Comparison of ENCODE assay signal across 8 cellular contexts in the genomic region with DNA sequence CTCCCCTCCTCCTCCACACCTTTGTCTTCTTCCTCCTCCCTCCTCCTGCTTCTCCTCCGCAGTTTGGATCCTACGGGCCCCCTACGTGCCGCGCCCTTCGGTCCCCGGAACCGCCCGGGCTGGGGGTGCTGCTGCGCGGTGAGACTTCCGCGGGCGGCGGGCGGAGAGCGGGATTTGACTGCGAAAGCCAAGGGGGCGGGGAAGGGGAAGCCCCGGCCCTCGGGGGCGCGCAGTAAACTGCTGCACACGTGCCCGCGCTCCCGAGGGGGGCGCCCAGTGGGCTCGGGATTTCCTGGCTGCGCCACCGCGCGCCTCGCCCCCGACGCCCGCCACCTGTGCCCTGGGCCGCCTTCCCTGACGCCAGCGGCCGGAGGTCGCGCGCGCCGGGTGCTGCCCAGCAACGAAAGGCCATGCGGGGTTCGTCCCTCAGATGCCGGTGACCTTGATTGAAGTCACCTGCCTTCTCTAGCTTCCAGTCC. TPM values are rescaled to one million over a fixed set of nuclear protein-coding genes. Genes with fewer than 3 reads are reported as not detected.
DNase-seq lines count a peak whose midpoint lies in the region; FAIRE-seq and TF ChIP-seq lines count a peak whose summit lies in the region.

No MANE protein-coding gene starts in this region.

- whole genome bisulfite sequencing in mesodermal cell (ENCODE audit: insufficient coverage in 2 of 2), 2 experiments, result 0% methylated on average over 30 to 38 of the region's 50 CpGs

- no peaks in the 10 kb centered on the region for H3K9me3 Mint-ChIP-seq in activated T-helper 2 cell treated with anti-CD3 and anti-CD28 coated beads, Interferon-gamma antibody, Interleukin-2, Interleukin-4, amounts not matched to agents 10 μg/mL and 5 μg/mL and 100 μg/mL, durations not matched to agents 14 hours and 24 hours and 36 hours

- no peak for TF ChIP-seq POLR2A in H54 (IDR thresholded peaks at IDR 0.05; ENCODE audit: low read depth, low read length)

- H3K4me3 Mint-ChIP-seq in activated T-helper 2 cell treated with anti-CD3 and anti-CD28 coated beads, Interferon-gamma antibody, Interleukin-2, Interleukin-4, amounts not matched to agents 10 μg/mL and 5 μg/mL and 100 μg/mL, durations not matched to agents 14 hours and 24 hours and 36 hours (ENCODE audit: low read depth), result peak overlapping the region; percentile 65

- intact Hi-C loops in activated T-helper 2 cell treated with anti-CD3 and anti-CD28 coated beads, Interferon-gamma antibody, Interleukin-2, Interleukin-4, amounts not matched to agents 10 μg/mL and 5 μg/mL and 100 μg/mL, durations not matched to agents 14 hours and 24 hours and 36 hours (cut with micrococcal nuclease), result loop anchor here (1.0 to 10.0 kb wide), 4 partner anchors 8 to 703 kb away; no protein-coding TSS in a partner anchor

- peak; percentile 85 for DNase-seq in DMS53 (lab: John Stamatoyannopoulos, UW)
- peak; percentile 88 for DNase-seq in HuH-7.5 (ENCODE audit: low spot score)
- DNase-seq in activated T-helper 2 cell treated with anti-CD3 and anti-CD28 coated beads, Interferon-gamma antibody, Interleukin-2, Interleukin-4, amounts not matched to agents 10 μg/mL and 5 μg/mL and 100 μg/mL, durations not matched to agents 14 hours and 24 hours and 36 hours (ENCODE audit: low spot score), result no peak
- no peak for DNase-seq in H54 (ENCODE audit: insufficient read length, low spot score)
- DNase-seq in SK-N-DZ (ENCODE audit: low spot score), result no peak
- no peak for DNase-seq in NCI-H1694 treated with DMSO at 0.1 percent for 48 hours (lab: John Stamatoyannopoulos, UW)
- DNase-seq in GOT3 (lab: John Stamatoyannopoulos, UW), result no peak

- H3K4me1 Mint-ChIP-seq in activated T-helper 2 cell treated with anti-CD3 and anti-CD28 coated beads, Interferon-gamma antibody, Interleukin-2, Interleukin-4, amounts not matched to agents 10 μg/mL and 5 μg/mL and 100 μg/mL, durations not matched to agents 14 hours and 24 hours and 36 hours (ENCODE audit: low read depth), result peaks cover 29% of the 10 kb centered on the region

- H3K36me3 ChIP-seq in mesodermal cell (ENCODE audit: control insufficient read depth, insufficient read depth, low read length), result no peaks in the 10 kb centered on the region

- peaks cover 10% of the 10 kb centered on the region for H3K36me3 Mint-ChIP-seq in activated T-helper 2 cell treated with anti-CD3 and anti-CD28 coated beads, Interferon-gamma antibody, Interleukin-2, Interleukin-4, amounts not matched to agents 10 μg/mL and 5 μg/mL and 100 μg/mL, durations not matched to agents 14 hours and 24 hours and 36 hours (ENCODE audit: low read depth)

- H3K4me1 ChIP-seq in mesodermal cell (ENCODE audit: control insufficient read depth, insufficient read depth, low read length, poor library complexity, severe bottlenecking), result peaks cover 11% of the 10 kb centered on the region

- peaks cover 60% of the 10 kb centered on the region for H3K27me3 Mint-ChIP-seq in activated T-helper 2 cell treated with anti-CD3 and anti-CD28 coated beads, Interferon-gamma antibody, Interleukin-2, Interleukin-4, amounts not matched to agents 10 μg/mL and 5 μg/mL and 100 μg/mL, durations not matched to agents 14 hours and 24 hours and 36 hours (ENCODE audit: low read depth)

- H3K9me3 ChIP-seq in mesodermal cell (ENCODE audit: control insufficient read depth, low read length), result peaks cover 12% of the 10 kb centered on the region

- H3K27ac Mint-ChIP-seq in activated T-helper 2 cell treated with anti-CD3 and anti-CD28 coated beads, Interferon-gamma antibody, Interleukin-2, Interleukin-4, amounts not matched to agents 10 μg/mL and 5 μg/mL and 100 μg/mL, durations not matched to agents 14 hours and 24 hours and 36 hours, result no peak overlapping the region

- no peak for FAIRE-seq in H54 (lab: Jason Lieb, UNC)

- H3K27ac ChIP-seq in mesodermal cell (ENCODE audit: low read depth, low read length, severe bottlenecking), result no peak overlapping the region

- H3K4me3 ChIP-seq in mesodermal cell (ENCODE audit: extremely low read depth, insufficient read depth, low read length, poor library complexity, severe bottlenecking), result peak overlapping the region; percentile 67

RNA-seq across cellular contexts. Expression of gene NKX3-2, which starts 3.3 kb away (rescaled TPM):
- total RNA-seq in activated T-helper 2 cell treated with anti-CD3 and anti-CD28 coated beads, Interferon-gamma antibody, Interleukin-2, Interleukin-4, amounts not matched to agents 10 μg/mL and 5 μg/mL and 100 μg/mL, durations not matched to agents 14 hours and 24 hours and 36 hours, result not detected in 2 replicates
- polyA plus RNA-seq in mesodermal cell (2013, experiment 1 of 2), result 7.3 TPM
- 6.4 TPM for polyA plus RNA-seq in mesodermal cell (2013, experiment 2 of 2)
- polyA plus RNA-seq in SK-N-DZ (2014; cell fraction: cytosol; rRNA removed), result 0.29 TPM in 1 of 2 replicates, not detected in the other
- polyA plus RNA-seq in SK-N-DZ (2014; cell fraction: nucleus; rRNA removed), result 0.34 TPM in 1 of 2 replicates, not detected in the other

Comparison
In these comparisons a context has a peak if more than half of its experiments do, and no peak if none do; other contexts are left out.
1. DNase-seq: peak in DMS53 (single experiment) and HuH-7.5 (single experiment); none in activated T-helper 2 cell treated with anti-CD3 and anti-CD28 coated beads, Interferon-gamma antibody, Interleukin-2, Interleukin-4, amounts not matched to agents 10 μg/mL and 5 μg/mL and 100 μg/mL, durations not matched to agents 14 hours and 24 hours and 36 hours (single experiment), H54 (single experiment), SK-N-DZ (single experiment), NCI-H1694 treated with DMSO at 0.1 percent for 48 hours (single experiment) and GOT3 (single experiment).